Comparison of ENCODE assay signal across 10 cellular contexts in the genomic region with DNA sequence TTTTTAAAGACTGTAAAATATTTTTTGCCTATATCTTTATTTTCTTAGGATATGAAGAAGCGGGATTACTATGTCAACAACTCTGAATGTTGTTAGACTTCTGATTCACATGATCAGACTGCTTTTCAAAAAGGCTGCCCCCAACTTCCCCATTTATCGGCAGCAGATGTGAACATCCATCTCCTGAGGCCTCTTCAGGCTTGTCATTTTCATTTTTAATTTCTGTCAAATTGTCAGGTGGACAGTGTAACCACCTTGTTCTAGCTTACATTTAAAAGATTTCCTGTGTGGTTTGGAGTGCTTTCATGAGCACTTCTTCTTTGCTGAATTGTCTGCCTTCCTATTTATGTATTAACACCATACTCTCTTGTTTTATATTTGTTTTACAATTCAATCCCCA.
DNase-seq lines count a peak whose midpoint lies in the region; ATAC-seq and TF ChIP-seq lines count a peak whose summit lies in the region.
"Had no signal": no experiment of that assay in that cellular context is flagged by ENCODE, and none has a peak within 500 bp of the region (broad histone marks: within the 10 kb centered on the region; RNA-seq: fewer than 3 reads in every experiment).

No MANE protein-coding gene starts in this region.

- H2BK15ac ChIP-seq in mesenchymal stem cell (ENCODE audit: low read depth, poor library complexity, severe bottlenecking): no peak overlapping the region

- H3K9me3 Mint-ChIP-seq in activated CD8-positive, alpha-beta T cell treated with anti-CD3 and anti-CD28 coated beads, Interleukin-2, amount 10 ng/mL, durations not matched to agents 7 days and 5 days (ENCODE audit: insufficient read depth): no peaks in the 10 kb centered on the region
- H3K9me3 Mint-ChIP-seq: stimulated activated naive CD8-positive, alpha-beta T cell treated with anti-CD3 and anti-CD28 coated beads, Interleukin-15, Interleukin-2, amounts not matched to agents 100 ng/mL and 50 ng/mL, for 24 hours had no signal

- H3K4me3 ChIP-seq in mesenchymal stem cell (ENCODE audit: insufficient read depth in 1 of 2, low read depth in 1 of 2, low read length in 2 of 2) (no peak overlapping the region), testis (no peak overlapping the region)

- WGBS in mesenchymal stem cell: 100% methylated on average over 1 of the region's 2 CpGs
- 95 to 100% methylated on average over 2 of the region's 2 CpGs for WGBS in testis, 2 donors

- no peak overlapping the region for H2BK120ac ChIP-seq in mesenchymal stem cell (ENCODE audit: low read depth, low read length)

- H2BK5ac ChIP-seq in mesenchymal stem cell (ENCODE audit: low read depth, low read length, poor library complexity, severe bottlenecking): no peak overlapping the region

- H4K8ac ChIP-seq in mesenchymal stem cell (ENCODE audit: low read length): no peak overlapping the region

- no peak overlapping the region for H3K4ac ChIP-seq in mesenchymal stem cell (ENCODE audit: low read depth in 1 of 2, low read length in 2 of 2)

- in situ Hi-C loops in GM13977 (cut with MboI; ENCODE audit: low pct_unique_long_range_greater_than_20kb, low sequenced_read_pairs, unreplicated experiment): loop anchor here (10.0 kb wide), 1 partner anchor 149 kb away; a partner anchor contains a TSS

- CTCF ChIA-PET in activated CD8-positive, alpha-beta T cell treated with anti-CD3 and anti-CD28 coated beads, Interleukin-2, amount 10 ng/mL, durations not matched to agents 7 days and 5 days (lab: Charles Lee): interaction anchor here (0.6 to 10.4 kb wide), 3 partner anchors 9 to 42 kb away, joined by 3 to 55 read pairs (median 5); no protein-coding TSS in a partner anchor

- peaks cover 3% of the 10 kb centered on the region for H3K79me1 ChIP-seq in mesenchymal stem cell (replicated peaks; ENCODE audit: low read length, poor library complexity, severe bottlenecking)

- ATAC-seq in GM21390 (IDR thresholded peaks at IDR 0.05; ENCODE audit: unreplicated experiment): peak; percentile 79
- ATAC-seq in HG03439 (IDR thresholded peaks at IDR 0.05; ENCODE audit: unreplicated experiment): peak; percentile 51
- ATAC-seq in activated CD8-positive, alpha-beta T cell treated with anti-CD3 and anti-CD28 coated beads, Interleukin-2, amount 10 ng/mL, durations not matched to agents 7 days and 5 days: peak; percentile 67

- H3K27ac ChIP-seq in mesenchymal stem cell (ENCODE audit: low read length, poor library complexity, severe bottlenecking) (no peak overlapping the region), testis (no peak overlapping the region)

- TF ChIP-seq CTCF in GM13977 (IDR thresholded peaks at IDR 0.05; ENCODE audit: extremely low read depth, insufficient read depth, missing control alignments): no peak
- TF ChIP-seq CTCF in testis (IDR thresholded peaks at IDR 0.05): no peak

- no peak overlapping the region for H3K23ac ChIP-seq in mesenchymal stem cell (ENCODE audit: low read length in 2 of 2)

- intact Hi-C loops in testis (cut with DNase I; ENCODE audit: low total_unique reads): no loop called here

- no peak overlapping the region for H2AFZ ChIP-seq in mesenchymal stem cell (ENCODE audit: low read depth, low read length)

- no peaks in the 10 kb centered on the region for H3K27me3 Mint-ChIP-seq in activated CD8-positive, alpha-beta T cell treated with anti-CD3 and anti-CD28 coated beads, Interleukin-2, amount 10 ng/mL, durations not matched to agents 7 days and 5 days (ENCODE audit: low read depth)
- H3K27me3 Mint-ChIP-seq: stimulated activated naive CD8-positive, alpha-beta T cell treated with anti-CD3 and anti-CD28 coated beads, Interleukin-15, Interleukin-2, amounts not matched to agents 100 ng/mL and 50 ng/mL, for 24 hours had no signal

- H3K27me3 ChIP-seq in mesenchymal stem cell (ENCODE audit: control insufficient read depth in 1 of 2, insufficient read depth in 1 of 2, low read length in 2 of 2) (no peaks in the 10 kb centered on the region), testis (no peaks in the 10 kb centered on the region)

- H3K14ac ChIP-seq in mesenchymal stem cell (ENCODE audit: low read length in 2 of 2): no peak overlapping the region

- TF ChIP-seq POLR2A in testis (IDR thresholded peaks at IDR 0.05): no peak

- no peak overlapping the region for H4K91ac ChIP-seq in mesenchymal stem cell (ENCODE audit: low read length)

- H3K4me1 Mint-ChIP-seq in activated CD8-positive, alpha-beta T cell treated with anti-CD3 and anti-CD28 coated beads, Interleukin-2, amount 10 ng/mL, durations not matched to agents 7 days and 5 days (ENCODE audit: low read depth): peaks cover 53% of the 10 kb centered on the region

- no peak overlapping the region for H2AK5ac ChIP-seq in mesenchymal stem cell (ENCODE audit: low read length, severe bottlenecking)

- peaks cover 13 to 77% of the 10 kb centered on the region in 2 experiments for H3K36me3 ChIP-seq in mesenchymal stem cell (ENCODE audit: control insufficient read depth in 1 of 2, insufficient read depth in 2 of 2, low read depth in 1 of 2, low read length in 2 of 2)
- H3K36me3 ChIP-seq in testis (ENCODE audit: low read depth, missing control alignments): no peaks in the 10 kb centered on the region

- POLR2A ChIA-PET in activated CD8-positive, alpha-beta T cell treated with anti-CD3 and anti-CD28 coated beads, Interleukin-2, amount 10 ng/mL, durations not matched to agents 7 days and 5 days (lab: Charles Lee): interaction anchor here (1.8 kb wide), 1 partner anchor 15 kb away, joined by 6 read pairs; no protein-coding TSS in a partner anchor

- no peak overlapping the region for H2BK12ac ChIP-seq in mesenchymal stem cell (ENCODE audit: low read length in 2 of 2)

- peak overlapping the region; percentile 12 for H3K4me3 Mint-ChIP-seq in activated CD8-positive, alpha-beta T cell treated with anti-CD3 and anti-CD28 coated beads, Interleukin-2, amount 10 ng/mL, durations not matched to agents 7 days and 5 days
- H3K4me3 Mint-ChIP-seq: stimulated activated naive CD8-positive, alpha-beta T cell treated with anti-CD3 and anti-CD28 coated beads, Interleukin-15, Interleukin-2, amounts not matched to agents 100 ng/mL and 50 ng/mL, for 24 hours had no signal

- H3K9me3 ChIP-seq in mesenchymal stem cell (ENCODE audit: control insufficient read depth, low read length): no peaks in the 10 kb centered on the region
- H3K9me3 ChIP-seq in testis: no peaks in the 10 kb centered on the region

- H3K18ac ChIP-seq in mesenchymal stem cell (ENCODE audit: low read depth in 1 of 2, low read length in 2 of 2): no peak overlapping the region

- peaks cover 2% of the 10 kb centered on the region for H3K4me1 ChIP-seq in mesenchymal stem cell (ENCODE audit: control insufficient read depth, insufficient read depth, low read depth, low read length)
- H3K4me1 ChIP-seq in testis: no peaks in the 10 kb centered on the region

- peak overlapping the region; percentile 80 for H3K27ac Mint-ChIP-seq in activated CD8-positive, alpha-beta T cell treated with anti-CD3 and anti-CD28 coated beads, Interleukin-2, amount 10 ng/mL, durations not matched to agents 7 days and 5 days
- H3K27ac Mint-ChIP-seq: stimulated activated naive CD8-positive, alpha-beta T cell treated with anti-CD3 and anti-CD28 coated beads, Interleukin-15, Interleukin-2, amounts not matched to agents 100 ng/mL and 50 ng/mL, for 24 hours had no signal

- no peak overlapping the region for H3K9ac ChIP-seq in mesenchymal stem cell (ENCODE audit: low read length)

- no peak overlapping the region for H3K4me2 ChIP-seq in mesenchymal stem cell (ENCODE audit: low read length, poor library complexity, severe bottlenecking)

- peak; percentile 22 for DNase-seq in GM13977 (ENCODE audit: low spot score)
- no peak for DNase-seq in activated CD8-positive, alpha-beta T cell treated with anti-CD3 and anti-CD28 coated beads, Interleukin-2, amount 10 ng/mL, durations not matched to agents 7 days and 5 days
- DNase-seq in mesenchymal stem cell: no peak
- DNase-seq in testis: no peak
- no peak for DNase-seq in NCI-H1417 treated with DMSO at 0.1 percent for 48 hours (lab: John Stamatoyannopoulos, UW)
- DNase-seq in GM03348 (ENCODE audit: low spot score): no peak
- DNase-seq: NCI-H446 had no signal

- peaks cover 67% of the 10 kb centered on the region for H3K36me3 Mint-ChIP-seq in activated CD8-positive, alpha-beta T cell treated with anti-CD3 and anti-CD28 coated beads, Interleukin-2, amount 10 ng/mL, durations not matched to agents 7 days and 5 days (ENCODE audit: low read depth)
